ENCODE assay signal across 8 cellular contexts in the genomic region with DNA sequence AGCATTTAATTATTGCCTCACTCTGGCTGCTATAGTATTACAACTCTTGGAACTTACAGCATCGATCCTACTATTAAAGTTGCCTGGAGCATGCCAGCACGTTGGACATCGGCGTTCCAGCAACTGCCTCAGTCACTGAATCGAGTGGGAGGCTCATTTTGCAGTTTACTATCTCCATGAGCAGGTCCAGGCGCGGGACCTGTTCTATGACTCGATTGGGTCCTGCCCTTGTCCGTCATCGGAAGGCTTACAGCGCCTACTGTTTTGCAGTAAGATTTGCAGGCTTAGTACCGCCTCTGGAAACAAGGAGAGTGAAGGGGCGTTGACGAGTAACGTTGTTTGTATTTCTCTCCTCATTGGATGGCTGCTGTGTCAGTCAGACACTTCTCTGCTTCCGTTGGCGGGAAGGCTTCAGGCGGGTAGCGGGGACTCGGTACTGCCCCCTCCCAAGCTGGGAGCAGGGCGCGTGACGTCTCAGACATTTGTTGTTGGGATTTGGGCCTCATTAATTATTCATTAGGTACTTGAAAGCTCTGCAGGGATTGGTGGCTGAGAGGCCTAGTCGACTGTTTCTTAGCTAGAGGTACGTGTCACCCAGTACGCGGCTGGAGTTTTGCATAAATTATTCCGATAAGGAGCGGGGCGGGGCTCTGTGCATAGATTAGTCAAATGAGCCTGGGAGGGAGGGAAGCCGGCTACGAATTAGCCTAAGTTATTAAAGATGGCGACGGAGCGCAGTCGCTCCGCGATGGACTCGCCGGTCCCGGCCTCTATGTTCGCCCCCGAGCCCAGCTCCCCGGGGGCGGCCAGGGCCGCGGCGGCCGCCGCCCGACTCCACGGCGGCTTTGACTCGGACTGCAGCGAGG. TPM values are rescaled to one million over a fixed set of nuclear protein-coding genes. Genes with fewer than 3 reads are reported as not detected.
DNase-seq lines count a peak whose midpoint lies in the region; TF ChIP-seq lines count a peak whose summit lies in the region.

Gene GTPBP1, plus strand, starts transcription at position 710 of the 866 bp plus-strand sequence. Its CDS starts 12 bp downstream, at position 722.

- H3K4me3 ChIP-seq in MG63 (peak within 1 kb of the TSS; percentile 96), fibroblast of the aortic adventitia (ENCODE audit: low read depth, low read length) (peak within 1 kb of the TSS; percentile 83)

- no peak within 1 kb of the TSS for H2AFZ ChIP-seq in H9 (ENCODE audit: low read length)

- H2BK15ac ChIP-seq in H9 (ENCODE audit: low read depth, low read length), result no peak within 1 kb of the TSS

- H3K27me3 ChIP-seq in H9 (ENCODE audit: insufficient read depth, low read length), result no peaks in the 10 kb centered on the region
- H3K27me3 ChIP-seq in MG63, result no peaks in the 10 kb centered on the region

- no peak within 1 kb of the TSS for H4K91ac ChIP-seq in H9 (ENCODE audit: insufficient read length, low read depth, low read length)

- H2BK120ac ChIP-seq in H9 (ENCODE audit: low read depth, low read length, poor library complexity, severe bottlenecking), result peak within 1 kb of the TSS; percentile 24

- H3K9ac ChIP-seq in H9 (ENCODE audit: extremely low read depth, insufficient read length, low read length), result peak within 1 kb of the TSS; percentile 81

- H3K79me1 ChIP-seq in H9 (ENCODE audit: insufficient read depth, low read depth, low read length, poor library complexity, severe bottlenecking), result peaks cover 7% of the 10 kb centered on the region

- no peak for TF ChIP-seq CTCF in H9 (conservative IDR thresholded peaks at IDR 0.05)
- TF ChIP-seq CTCF in fibroblast of the aortic adventitia (IDR thresholded peaks at IDR 0.05; ENCODE audit: insufficient read depth, low read length), result peak; percentile 19
- TF ChIP-seq CTCF in nephron (IDR thresholded peaks at IDR 0.05; ENCODE audit: unreplicated experiment in 3 of 3), result peak in 1 of 3 experiments; percentile 8

- no peaks in the 10 kb centered on the region for H3K9me3 ChIP-seq in H9 (ENCODE audit: control insufficient read depth, low read depth, low read length)
- no peaks in the 10 kb centered on the region; the same call in 1 of the 2 replicates for H3K9me3 ChIP-seq in MG63

- no peaks in the 10 kb centered on the region for H4K20me1 ChIP-seq in H9 (ENCODE audit: control insufficient read depth, insufficient read depth, insufficient read length)

- H3K9me3 Mint-ChIP-seq in H9 (no peaks in the 10 kb centered on the region), nephron (no peaks in the 10 kb centered on the region)
- H3K9me3 Mint-ChIP-seq in stimulated activated naive CD8-positive, alpha-beta T cell treated with anti-CD3 and anti-CD28 coated beads, Interleukin-15, Interleukin-2, amounts not matched to agents 100 ng/mL and 50 ng/mL, for 24 hours, result no peaks in the 10 kb centered on the region

- H3K18ac ChIP-seq in H9 (ENCODE audit: insufficient read length, low read depth, low read length), result peak within 1 kb of the TSS; percentile 91

- no peak within 1 kb of the TSS for H3K56ac ChIP-seq in H9 (ENCODE audit: insufficient read length, low read depth, low read length)

- peak within 1 kb of the TSS; percentile 3 for H4K5ac ChIP-seq in H9 (ENCODE audit: insufficient read length, low read depth, low read length)

- H3K4me1 Mint-ChIP-seq in H9, result peaks cover 44 to 48% of the 10 kb centered on the region in 2 experiments
- peaks cover 34% of the 10 kb centered on the region for H3K4me1 Mint-ChIP-seq in nephron
- peaks cover 64% of the 10 kb centered on the region for H3K4me1 Mint-ChIP-seq in stimulated activated naive CD8-positive, alpha-beta T cell treated with anti-CD3 and anti-CD28 coated beads, Interleukin-15, Interleukin-2, amounts not matched to agents 100 ng/mL and 50 ng/mL, for 24 hours (ENCODE audit: low read depth)

- H3K4me3 Mint-ChIP-seq in H9, result peak within 1 kb of the TSS; percentile 93 to 95
- H3K4me3 Mint-ChIP-seq in nephron, result peak within 1 kb of the TSS; percentile 92 to 95 (median 94)
- H3K4me3 Mint-ChIP-seq in stimulated activated naive CD8-positive, alpha-beta T cell treated with anti-CD3 and anti-CD28 coated beads, Interleukin-15, Interleukin-2, amounts not matched to agents 100 ng/mL and 50 ng/mL, for 24 hours, result peak within 1 kb of the TSS; percentile 91

- H3T11ph ChIP-seq in H9 (ENCODE audit: low read length), result peak within 1 kb of the TSS; percentile 46

- H3K27ac ChIP-seq in H9 (ENCODE audit: insufficient read length, low read depth, low read length), result peak within 1 kb of the TSS; percentile 59

- H3K36me3 Mint-ChIP-seq in H9 (ENCODE audit: insufficient read depth in 1 of 3, low read depth in 3 of 3) (peaks cover 2 to 15% (median 12%) of the 10 kb centered on the region in 3 experiments; a peak in 5 of 7 replicates), nephron (ENCODE audit: low read depth) (no peaks in the 10 kb centered on the region)
- H3K36me3 Mint-ChIP-seq in stimulated activated naive CD8-positive, alpha-beta T cell treated with anti-CD3 and anti-CD28 coated beads, Interleukin-15, Interleukin-2, amounts not matched to agents 100 ng/mL and 50 ng/mL, for 24 hours (ENCODE audit: low read depth), result peaks cover 37% of the 10 kb centered on the region

- H4K8ac ChIP-seq in H9 (replicated peaks; ENCODE audit: insufficient read length, low read depth, low read length), result peak within 1 kb of the TSS; percentile 73

- DNase-seq in ELR (ENCODE audit: low read depth) (peak; percentile 100), H9 (peak; percentile 100), MG63 (peak; percentile 99), SHP77 treated with DMSO at 0.1 percent for 48 hours (lab: John Stamatoyannopoulos, UW) (peak; percentile 100), fibroblast of the aortic adventitia (ENCODE audit: low read depth) (peak; percentile 100)
- DNase-seq in activated effector memory CD4-positive, alpha-beta T cell treated with anti-CD3 and anti-CD28 coated beads, Interleukin-2, amount 50 U/mL, for 16 hours, result peak; percentile 98

- no peak within 1 kb of the TSS for H3K23ac ChIP-seq in H9 (ENCODE audit: insufficient read length, low read depth, low read length)

- H3K4me2 ChIP-seq in H9 (ENCODE audit: insufficient read depth, insufficient read length, low read length), result peak within 1 kb of the TSS; percentile 94

- H3K27me3 Mint-ChIP-seq in H9 (ENCODE audit: low read depth), result no peaks in the 10 kb centered on the region; the same call in 1 of the 2 replicates
- no peaks in the 10 kb centered on the region for H3K27me3 Mint-ChIP-seq in nephron (ENCODE audit: low read depth)
- no peaks in the 10 kb centered on the region for H3K27me3 Mint-ChIP-seq in stimulated activated naive CD8-positive, alpha-beta T cell treated with anti-CD3 and anti-CD28 coated beads, Interleukin-15, Interleukin-2, amounts not matched to agents 100 ng/mL and 50 ng/mL, for 24 hours

- peak within 1 kb of the TSS; percentile 7 for H2BK5ac ChIP-seq in H9 (ENCODE audit: insufficient read length, low read length)

- peaks cover 10% of the 10 kb centered on the region for H3K4me1 ChIP-seq in H9 (ENCODE audit: insufficient read depth, low read length)

- peaks cover 15% of the 10 kb centered on the region for H3K23me2 ChIP-seq in H9 (ENCODE audit: insufficient read length, low read depth, low read length, poor library complexity, severe bottlenecking)

- H3K27ac Mint-ChIP-seq in H9 (peak within 1 kb of the TSS; percentile 99), nephron (peak within 1 kb of the TSS; percentile 87 to 96 (median 92))
- H3K27ac Mint-ChIP-seq in stimulated activated naive CD8-positive, alpha-beta T cell treated with anti-CD3 and anti-CD28 coated beads, Interleukin-15, Interleukin-2, amounts not matched to agents 100 ng/mL and 50 ng/mL, for 24 hours, result peak within 1 kb of the TSS; percentile 98

- no CpG with 5 or more reads among the region's 55 CpGs for WGBS in H9 (ENCODE audit: extremely low coverage, insufficient read length, low lambda C conversion rate)

- peaks cover 16% of the 10 kb centered on the region for H3K36me3 ChIP-seq in MG63

- peaks cover 31% of the 10 kb centered on the region; the same call in 1 of the 2 replicates for H3K79me2 ChIP-seq in H9 (ENCODE audit: insufficient read depth, low read length)

- peak within 1 kb of the TSS; percentile 11 for H2AK5ac ChIP-seq in H9 (ENCODE audit: insufficient read length, low read length)

- H2BK20ac ChIP-seq in H9 (ENCODE audit: low read depth, low read length, poor library complexity, severe bottlenecking), result no peak within 1 kb of the TSS

- H2BK12ac ChIP-seq in H9 (ENCODE audit: insufficient read length, low read depth, low read length), result peak within 1 kb of the TSS; percentile 77

- H3K14ac ChIP-seq in H9 (ENCODE audit: insufficient read depth, low read length), result peak within 1 kb of the TSS; percentile 96

- H3K4ac ChIP-seq in H9 (ENCODE audit: low read depth, low read length), result no peak within 1 kb of the TSS; the same call in 1 of the 2 replicates

RNA-seq across cellular contexts. Expression of gene GTPBP1, which starts in this region (rescaled TPM):
- total RNA-seq in H9 (2021), result 108 TPM in 2 replicates
- 19.4 and 22.0 TPM in 2 replicates for total RNA-seq in MG63 (2014; rRNA removed; shearing (Covaris generic); ENCODE audit: low replicate concordance)
- total RNA-seq in fibroblast of the aortic adventitia (ENCODE audit: low replicate concordance), result 19.6 and 26.8 TPM in 2 replicates

Comparison
In these comparisons a context has a peak if more than half of its experiments do, and no peak if none do; other contexts are left out.
1. Peak in every context shown above with its lines: DNase-seq, H3K4me3 ChIP-seq and H3K27ac ChIP-seq.